8 cellular contexts compared by ENCODE assay signal in the genomic region with DNA sequence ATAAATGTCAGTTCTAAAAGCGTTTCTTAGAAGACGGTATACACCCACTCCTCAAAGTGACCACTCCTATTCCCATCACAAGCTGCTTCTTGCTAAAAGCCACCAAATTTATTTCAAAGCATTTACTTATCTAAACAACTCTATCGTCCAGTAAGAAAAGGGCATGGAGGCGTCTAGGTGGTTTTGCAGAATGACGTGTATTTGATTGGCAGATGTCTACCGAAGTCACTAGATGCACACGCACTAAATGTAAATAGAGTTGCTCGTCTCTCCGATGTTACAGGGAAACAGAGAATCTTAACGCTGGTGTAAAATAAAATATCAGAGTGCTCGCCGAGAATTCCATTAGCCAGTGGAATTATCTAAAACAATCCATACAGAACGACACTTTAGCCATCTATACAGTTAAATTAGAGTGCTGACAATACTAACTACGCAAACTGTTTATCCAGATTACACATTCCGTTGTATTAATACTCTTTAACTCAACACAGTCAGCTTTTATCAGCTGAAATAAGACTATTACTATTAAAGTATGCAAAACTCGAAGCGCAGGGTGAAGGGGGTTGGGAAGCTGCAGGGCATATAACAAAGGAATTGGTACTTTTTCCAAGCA. TPM values are rescaled to one million over a fixed set of nuclear protein-coding genes. Genes with fewer than 3 reads are reported as not detected.
DNase-seq lines count a peak whose midpoint lies in the region; ATAC-seq, FAIRE-seq and TF ChIP-seq lines count a peak whose summit lies in the region.
"Had no signal": no experiment of that assay in that cellular context is flagged by ENCODE, and none has a peak within 500 bp of the region (broad histone marks: within the 10 kb centered on the region; RNA-seq: fewer than 3 reads in every experiment).

No MANE protein-coding gene starts in this region.

- H3K4me1 ChIP-seq in H9 (ENCODE audit: insufficient read depth, low read length) (peaks cover 2% of the 10 kb centered on the region; the same call in 1 of the 2 replicates), H1 (replicated peaks in 1 of 4; ENCODE audit: control insufficient read depth in 3 of 4, insufficient read depth in 4 of 4, low read length in 3 of 4) (peaks cover 2 to 5% (median 3%) of the 10 kb centered on the region in 4 experiments; a peak in 5 of 7 replicates)

- no peak overlapping the region for H4K5ac ChIP-seq in H9 (ENCODE audit: insufficient read length, low read depth, low read length)
- H4K5ac ChIP-seq in H1 (ENCODE audit: insufficient read length, low read depth, low read length), result no peak overlapping the region

- peaks cover 3% of the 10 kb centered on the region; the same call in 1 of the 2 replicates for H3K79me2 ChIP-seq in H9 (ENCODE audit: insufficient read depth, low read length)
- peaks cover 0 to 51% of the 10 kb centered on the region in 2 experiments; a peak in 3 of 4 replicates for H3K79me2 ChIP-seq in H1 (ENCODE audit: control insufficient read depth in 1 of 2, insufficient read depth in 2 of 2, low read length in 2 of 2)

- peak overlapping the region; percentile 97 to 100 for H3K4me3 Mint-ChIP-seq in H9
- H3K4me3 Mint-ChIP-seq in neural crest cell, result peak overlapping the region; percentile 100

- H2BK15ac ChIP-seq in H9 (ENCODE audit: low read depth, low read length) (no peak overlapping the region), H1 (ENCODE audit: low read length) (no peak overlapping the region)

- H3K9me3 Mint-ChIP-seq in H9 (no peaks in the 10 kb centered on the region), neural crest cell (no peaks in the 10 kb centered on the region)

- H3K27me3 ChIP-seq in H9 (ENCODE audit: insufficient read depth, low read length) (no peaks in the 10 kb centered on the region), H1 (replicated peaks in 1 of 4; ENCODE audit: control insufficient read depth in 3 of 4, extremely low read depth in 1 of 4, insufficient read depth in 3 of 4, low read length in 3 of 4) (no peaks in the 10 kb centered on the region; a peak in 1 of 7 replicates)

- H3K23ac ChIP-seq in H9 (ENCODE audit: insufficient read length, low read depth, low read length) (no peak overlapping the region), H1 (ENCODE audit: insufficient read length) (no peak overlapping the region)

- H3K27ac Mint-ChIP-seq in H9 (no peak overlapping the region), neural crest cell (ENCODE audit: unreplicated experiment) (peak overlapping the region; percentile 90)

- H4K20me1 ChIP-seq in H9 (ENCODE audit: control insufficient read depth, insufficient read depth, insufficient read length), result no peaks in the 10 kb centered on the region
- H4K20me1 ChIP-seq in H1 (replicated peaks in 1 of 2; ENCODE audit: control insufficient read depth in 1 of 2, insufficient read depth in 2 of 2, low read length in 2 of 2), result no peaks in the 10 kb centered on the region

- peaks cover 17 to 26% of the 10 kb centered on the region in 2 experiments for H3K4me1 Mint-ChIP-seq in H9
- H3K4me1 Mint-ChIP-seq in neural crest cell, result peaks cover 39% of the 10 kb centered on the region

- H3K14ac ChIP-seq in H9 (ENCODE audit: insufficient read depth, low read length), result no peak overlapping the region
- H3K14ac ChIP-seq in H1 (ENCODE audit: insufficient read length), result no peak overlapping the region

- no peak overlapping the region for H2AK5ac ChIP-seq in H9 (ENCODE audit: insufficient read length, low read length)
- H2AK5ac ChIP-seq in H1 (ENCODE audit: low read depth, low read length), result no peak overlapping the region

- H3K9me3 ChIP-seq in H9 (ENCODE audit: control insufficient read depth, low read depth, low read length) (no peaks in the 10 kb centered on the region), H1 (ENCODE audit: insufficient read depth in 2 of 2, low read depth in 1 of 2, low read length in 1 of 2) (no peaks in the 10 kb centered on the region)

- WGBS in H9 (ENCODE audit: extremely low coverage, insufficient read length, low lambda C conversion rate), result no CpG with 5 or more reads among the region's 17 CpGs
- 24% methylated on average over 17 of the region's 17 CpGs; no CpG with 5 or more reads in 1 of the 2 experiments for WGBS in H1 (ENCODE audit: extremely low coverage in 1 of 2, insufficient coverage in 1 of 2, insufficient read length in 1 of 2, insufficient replicate concordance in 2 of 2, low coverage in 1 of 2, low lambda C conversion rate in 2 of 2, missing lambda C conversion rate in 1 of 2), 2 experiments

- H3K27me3 Mint-ChIP-seq in H9 (ENCODE audit: low read depth) (peaks cover 9% of the 10 kb centered on the region), neural crest cell (ENCODE audit: low read depth) (no peaks in the 10 kb centered on the region)

- no peak for TF ChIP-seq EP300 in H1 (IDR thresholded peaks at IDR 0.05; ENCODE audit: borderline replicate concordance in 1 of 2, low read depth in 2 of 2, low read length in 2 of 2)

- H3K18ac ChIP-seq in H9 (ENCODE audit: insufficient read length, low read depth, low read length) (no peak overlapping the region), H1 (ENCODE audit: extremely low read depth, low read length) (no peak overlapping the region)

- H3K9ac ChIP-seq in H9 (ENCODE audit: extremely low read depth, insufficient read length, low read length) (no peak overlapping the region), H1 (replicated peaks in 1 of 4; ENCODE audit: extremely low read depth in 1 of 4, low read depth in 3 of 4, low read length in 3 of 4) (peak overlapping the region in 1 of 4 experiments; percentile 34; a peak in 1 of 7 replicates)

- H3T11ph ChIP-seq in H9 (ENCODE audit: low read length), result no peak overlapping the region

- FAIRE-seq in H1 (lab: Jason Lieb, UNC), result no peak
- FAIRE-seq: TTC549 had no signal

- H3K27ac ChIP-seq in H9 (ENCODE audit: insufficient read length, low read depth, low read length) (no peak overlapping the region), H1 (ENCODE audit: low read depth, low read length) (no peak overlapping the region)

- H2AFZ ChIP-seq in H9 (ENCODE audit: low read length) (no peak overlapping the region), H1 (ENCODE audit: low read length) (no peak overlapping the region)

- H2BK12ac ChIP-seq in H9 (ENCODE audit: insufficient read length, low read depth, low read length), result no peak overlapping the region
- H2BK12ac ChIP-seq in H1 (ENCODE audit: low read depth, low read length), result no peak overlapping the region

- no peak for TF ChIP-seq POLR2A in H1 (IDR thresholded peaks at IDR 0.05; ENCODE audit: control extremely low read depth in 1 of 2, low read depth in 2 of 2, low read length in 2 of 2)

- POLR2A ChIA-PET in H1 (lab: Charles Lee; ENCODE audit: partially characterized antibody), result no interaction called here

- H3K23me2 ChIP-seq in H9 (ENCODE audit: insufficient read length, low read depth, low read length, poor library complexity, severe bottlenecking), result peaks cover 16% of the 10 kb centered on the region
- peaks cover 22% of the 10 kb centered on the region for H3K23me2 ChIP-seq in H1 (ENCODE audit: low read depth, low read length)

- H2BK20ac ChIP-seq in H9 (ENCODE audit: low read depth, low read length, poor library complexity, severe bottlenecking), result no peak overlapping the region
- no peak overlapping the region for H2BK20ac ChIP-seq in H1 (ENCODE audit: low read length)

- ATAC-seq in GM18520 (IDR thresholded peaks at IDR 0.05; ENCODE audit: unreplicated experiment), result no peak

- no peak for TF ChIP-seq CTCF in H9 (conservative IDR thresholded peaks at IDR 0.05)
- TF ChIP-seq CTCF in H1 (IDR thresholded peaks at IDR 0.05; ENCODE audit: control extremely low read depth in 1 of 3, insufficient read depth in 1 of 3, low read depth in 1 of 3, low read length in 3 of 3), result no peak
- no peak for TF ChIP-seq CTCF in neural crest cell (conservative IDR thresholded peaks at IDR 0.05)

- CTCF ChIA-PET in H1 (lab: Charles Lee; ENCODE audit: partially characterized antibody), result interaction anchor here (1.0 to 1.3 kb wide), 3 partner anchors 58 to 377 kb away, joined by 3 read pairs; no protein-coding TSS in a partner anchor

- H4K91ac ChIP-seq in H9 (ENCODE audit: insufficient read length, low read depth, low read length), result no peak overlapping the region
- no peak overlapping the region for H4K91ac ChIP-seq in H1 (replicated peaks; ENCODE audit: insufficient read length, low read length)

- H3K36me3 ChIP-seq in H1 (ENCODE audit: control insufficient read depth in 2 of 4, insufficient read depth in 4 of 4, low read length in 3 of 4), result no peaks in the 10 kb centered on the region

- no peak for TF ChIP-seq RAD21 in H1 (IDR thresholded peaks at IDR 0.05 in 1 of 2, conservative IDR thresholded peaks at IDR 0.05 in 1 of 2; ENCODE audit: low read depth in 2 of 2, low read length in 2 of 2)

- no peaks in the 10 kb centered on the region for H3K79me1 ChIP-seq in H9 (ENCODE audit: insufficient read depth, low read depth, low read length, poor library complexity, severe bottlenecking)
- no peaks in the 10 kb centered on the region for H3K79me1 ChIP-seq in H1 (ENCODE audit: low read depth, low read length)

- peak overlapping the region; percentile 86 to 100 (median 88) for H3K4me3 ChIP-seq in H1 (ENCODE audit: extremely low read depth in 1 of 4, insufficient read depth in 2 of 4, low read depth in 3 of 4, low read length in 4 of 4)

- H4K8ac ChIP-seq in H9 (replicated peaks; ENCODE audit: insufficient read length, low read depth, low read length) (no peak overlapping the region), H1 (ENCODE audit: extremely low read depth, insufficient read depth, low read length) (no peak overlapping the region)

- no peak overlapping the region for H3K56ac ChIP-seq in H9 (ENCODE audit: insufficient read length, low read depth, low read length)
- no peak overlapping the region for H3K56ac ChIP-seq in H1 (replicated peaks; ENCODE audit: insufficient read length, low read depth, low read length)

- H3K4ac ChIP-seq in H9 (ENCODE audit: low read depth, low read length) (no peak overlapping the region), H1 (replicated peaks; ENCODE audit: insufficient read length, low read depth, low read length) (no peak overlapping the region)

- no peaks in the 10 kb centered on the region for H3K36me3 Mint-ChIP-seq in H9 (ENCODE audit: insufficient read depth in 1 of 3, low read depth in 3 of 3)
- H3K36me3 Mint-ChIP-seq in neural crest cell (ENCODE audit: low read depth), result no peaks in the 10 kb centered on the region

- H2BK5ac ChIP-seq in H9 (ENCODE audit: insufficient read length, low read length), result no peak overlapping the region
- H2BK5ac ChIP-seq in H1 (ENCODE audit: low read depth, low read length), result no peak overlapping the region

- peak overlapping the region; percentile 68 for H3K4me2 ChIP-seq in H9 (ENCODE audit: insufficient read depth, insufficient read length, low read length)
- peak overlapping the region; percentile 84 to 91 for H3K4me2 ChIP-seq in H1 (ENCODE audit: insufficient read depth in 1 of 2, low read depth in 2 of 2, low read length in 2 of 2)

- H2BK120ac ChIP-seq in H9 (ENCODE audit: low read depth, low read length, poor library complexity, severe bottlenecking), result no peak overlapping the region
- no peak overlapping the region for H2BK120ac ChIP-seq in H1 (replicated peaks; ENCODE audit: low read depth, low read length)

- DNase-seq in H9 (no peak), T-helper 2 cell (peak in 3 of 5 experiments; percentile 19 to 90 (median 54)), H1 (ENCODE audit: low read depth in 1 of 2, low spot score in 2 of 2) (no peak), neural crest cell (ENCODE audit: low read depth, low spot score) (no peak), mesenteric fat pad (ENCODE audit: low spot score) (no peak), RPMI8226 (no peak)

RNA-seq across cellular contexts. Expression of a gene that starts 1.9 kb away (rescaled TPM):
- total RNA-seq in H9 (2021) (9.7 and 10.8 TPM in 2 replicates), neural crest cell (28.6 and 29.9 TPM in 2 replicates), mesenteric fat pad (4.8 TPM)
- 11.8 and 12.1 TPM in 2 replicates for total RNA-seq in H1 (2021; fragmentation: NEBNext Ultra II Directional; extraction: Animal tissue kit (Norgen Biotek cat#: 25700))
- polyA plus RNA-seq in H1 (2011; rRNA removed), result 6.1 and 6.6 TPM in 2 replicates
- polyA plus RNA-seq in H1 (2011; cell fraction: cytosol; rRNA removed), result 3.1 TPM
- polyA plus RNA-seq in H1 (2011; cell fraction: nucleus; rRNA removed), result 10.6 TPM
- polyA plus RNA-seq in H1 (2012, experiment 1 of 2), result 2.7 to 3.8 TPM (median 3.3 TPM) in 4 replicates
- 0.35 TPM for polyA plus RNA-seq in H1 (2012, experiment 2 of 2)
- 4.4 TPM for polyA plus RNA-seq in H1 (2013, experiment 1 of 2)
- polyA plus RNA-seq in H1 (2013, experiment 2 of 2), result 4.1 TPM
- 59.2 and 68.5 TPM in 2 replicates for polyA minus RNA-seq in H1 (2011; rRNA and poly(A)+ RNA removed)
- polyA minus RNA-seq in H1 (2011; cell fraction: cytosol; rRNA and poly(A)+ RNA removed), result 7.3 TPM
- polyA minus RNA-seq in H1 (2011; cell fraction: nucleus; rRNA and poly(A)+ RNA removed), result 54.9 TPM

Comparison
In these comparisons a context has a peak if more than half of its experiments do, and no peak if none do; other contexts are left out.
1. DNase-seq: peak in T-helper 2 cell (3 of 5); none in H9 (single experiment), H1 (0 of 2), neural crest cell (single experiment), mesenteric fat pad (single experiment) and RPMI8226 (single experiment).